In the genomic region with DNA sequence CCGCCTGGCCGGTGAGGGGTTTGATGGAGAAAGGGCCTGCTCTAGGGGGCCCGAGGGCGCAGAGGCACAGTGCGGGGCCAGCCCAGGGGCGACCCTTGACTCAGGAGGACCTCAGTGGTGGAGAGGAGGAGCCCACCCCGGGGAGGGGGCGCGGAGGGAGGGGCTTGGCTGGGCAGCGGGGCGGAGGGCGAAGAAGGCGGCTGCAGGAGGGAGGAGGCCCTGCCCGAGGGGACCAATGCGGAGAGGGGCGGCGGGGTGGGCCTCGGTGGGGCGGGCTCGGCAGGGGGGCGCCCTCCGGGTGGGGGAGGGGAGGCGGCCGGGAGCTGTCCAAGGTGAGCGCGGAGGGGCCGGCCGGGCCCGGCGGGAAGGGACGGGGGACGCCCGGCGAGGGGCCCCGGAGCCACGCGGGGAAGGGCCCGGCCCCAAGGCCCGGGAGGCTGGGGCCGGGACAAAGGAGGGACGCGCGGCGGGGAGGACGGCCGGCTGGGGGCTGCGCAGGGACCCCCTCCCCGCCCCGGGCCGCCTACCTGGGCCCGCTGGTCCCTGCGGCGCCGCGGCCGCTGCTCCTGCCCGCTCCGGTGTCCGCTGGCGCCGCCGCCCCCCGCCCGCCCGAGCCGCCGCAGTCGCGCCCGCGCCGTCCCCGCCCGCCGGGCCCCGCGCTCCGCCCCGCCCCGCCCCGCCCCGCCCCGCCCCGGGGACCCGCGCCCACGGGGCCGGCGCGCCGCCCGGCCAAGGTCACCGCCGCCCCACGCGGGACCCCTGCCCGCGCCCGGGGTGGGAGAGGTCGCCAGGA, we compare ENCODE assay signal across 8 cellular contexts. TPM values are rescaled to one million over a fixed set of nuclear protein-coding genes. Genes with fewer than 3 reads are reported as not detected.
DNase-seq lines count a peak whose midpoint lies in the region; ATAC-seq, FAIRE-seq and TF ChIP-seq lines count a peak whose summit lies in the region.

Gene DIRAS1, minus strand, starts transcription at position 596 of the 793 bp plus-strand sequence. CDS start 3,566 bp downstream, outside the sequence.

- H3K27me3 Mint-ChIP-seq in mesothelial cell of epicardium (ENCODE audit: low read depth) = peaks cover 72% of the 10 kb centered on the region

- no peaks in the 10 kb centered on the region for H4K20me1 ChIP-seq in HCT116 (ENCODE audit: insufficient read depth)

- POLR2A ChIA-PET in A549 (lab: Yijun Ruan, JAX) = no interaction called here
- POLR2A ChIA-PET in HCT116 (lab: Charles Lee) = no interaction called here

- H3K27ac Mint-ChIP-seq in mesothelial cell of epicardium = no peak within 1 kb of the TSS

- RAD21 ChIA-PET in HCT116 (lab: Charles Lee; ENCODE audit: low non-redundant PET in 1 of 2, low total read pairs in 2 of 2, uncharacterized antibody in 2 of 2, unreplicated experiment in 2 of 2) = no interaction called here

- peaks cover under 1% of the 10 kb centered on the region for H3K9me3 Mint-ChIP-seq in mesothelial cell of epicardium

- FAIRE-seq in A549 (lab: Jason Lieb, UNC) = no peak

- H3K4me1 Mint-ChIP-seq in mesothelial cell of epicardium = peaks cover 3% of the 10 kb centered on the region

- ATAC-seq in A549 (no peak), HCT116 (peak; percentile 44), GM18868 (IDR thresholded peaks at IDR 0.05; ENCODE audit: unreplicated experiment) (no peak)

- H2AFZ ChIP-seq in HCT116 (ENCODE audit: low read depth, low read length, poor library complexity, severe bottlenecking) = no peak within 1 kb of the TSS

- CTCF ChIA-PET in A549 (lab: Yijun Ruan, JAX) = no interaction called here
- CTCF ChIA-PET in HCT116 (lab: Charles Lee) = no interaction called here

- peak within 1 kb of the TSS; percentile 62 for H3K4me3 ChIP-seq in A549
- H3K4me3 ChIP-seq in HCT116 (replicated peaks in 1 of 2; ENCODE audit: low read depth in 1 of 2, low read length in 2 of 2) = peak within 1 kb of the TSS; percentile 61 to 73

- no peaks in the 10 kb centered on the region for H3K9me2 ChIP-seq in HCT116 (ENCODE audit: insufficient read depth)

- H3K9me3 ChIP-seq in A549 = no peaks in the 10 kb centered on the region
- peaks cover 0 to 1% of the 10 kb centered on the region in 2 experiments; a peak in 1 of 4 replicates for H3K9me3 ChIP-seq in HCT116 (ENCODE audit: control insufficient read depth in 1 of 2, insufficient read depth in 1 of 2, low read depth in 1 of 2, low read length in 2 of 2)

- H3K4me2 ChIP-seq in A549 = peak within 1 kb of the TSS; percentile 90
- peak within 1 kb of the TSS; percentile 86 for H3K4me2 ChIP-seq in HCT116 (ENCODE audit: low read length)

- TF ChIP-seq EP300 in A549 (IDR thresholded peaks at IDR 0.05) = no peak

- no TSS peak for BruUV-seq in HCT116 (replicated peaks; lab: Mats Ljungman, UMichigan)

- no peak for DNase-seq in A549 (ENCODE audit: low read depth in 1 of 2, low spot score in 1 of 2)
- no peak for DNase-seq in HCT116 (ENCODE audit: low read depth, low spot score)
- no peak for DNase-seq in mesothelial cell of epicardium (ENCODE audit: low spot score in 2 of 2, unreplicated experiment in 2 of 2)
- no peak for DNase-seq in NCI-H446 (lab: John Stamatoyannopoulos, UW)
- DNase-seq in retina = no peak
- DNase-seq in activated CD4-positive, CD25-positive, alpha-beta regulatory T cell (lab: John Stamatoyannopoulos, UW) = no peak

- TF ChIP-seq RAD21 in A549 (conservative IDR thresholded peaks at IDR 0.05 in 1 of 2, IDR thresholded peaks at IDR 0.05 in 1 of 2) (no peak), HCT116 (IDR thresholded peaks at IDR 0.05; ENCODE audit: low read depth) (no peak)

- H3K9ac ChIP-seq in HCT116 (ENCODE audit: low read length) = peak within 1 kb of the TSS; percentile 72

- WGBS in A549 (ENCODE audit: missing lambda C conversion rate) = no CpG with 5 or more reads among the region's 100 CpGs

- no peaks in the 10 kb centered on the region for H3K27me3 ChIP-seq in HCT116 (ENCODE audit: insufficient read depth, low read length)

- TF ChIP-seq POLR2A in A549 (IDR thresholded peaks at IDR 0.05; ENCODE audit: low read length) = no peak
- no peak for TF ChIP-seq POLR2A in HCT116 (IDR thresholded peaks at IDR 0.05; ENCODE audit: borderline replicate concordance, extremely low read depth, insufficient read depth, insufficient read length)

- H3K79me2 ChIP-seq in HCT116 (ENCODE audit: insufficient read depth, low read length) = peaks cover 11% of the 10 kb centered on the region; the same call in 1 of the 2 replicates

- peak within 1 kb of the TSS; percentile 66 for H3K4me3 Mint-ChIP-seq in mesothelial cell of epicardium

- no peak for TF ChIP-seq CTCF in A549 (IDR thresholded peaks at IDR 0.05)
- no peak for TF ChIP-seq CTCF in HCT116 (IDR thresholded peaks at IDR 0.05 in 2 of 3, conservative IDR thresholded peaks at IDR 0.05 in 1 of 3; ENCODE audit: borderline replicate concordance in 1 of 3, insufficient read depth in 1 of 3, low read depth in 2 of 3, low read length in 2 of 3)
- no peak for TF ChIP-seq CTCF in mesothelial cell of epicardium (IDR thresholded peaks at IDR 0.05; ENCODE audit: unreplicated experiment)

- intact Hi-C loops in HCT116 (cut with micrococcal nuclease) = no loop called here

- peaks cover 22% of the 10 kb centered on the region for H3K4me1 ChIP-seq in A549
- peaks cover 21 to 41% of the 10 kb centered on the region in 2 experiments for H3K4me1 ChIP-seq in HCT116 (ENCODE audit: control insufficient read depth in 1 of 2, insufficient read depth in 2 of 2, low read length in 2 of 2)

- no peaks in the 10 kb centered on the region; a peak in 1 of 4 replicates for H3K36me3 ChIP-seq in HCT116 (ENCODE audit: control insufficient read depth in 1 of 2, insufficient read depth in 2 of 2, low read length in 2 of 2)

- H3K36me3 Mint-ChIP-seq in mesothelial cell of epicardium = no peaks in the 10 kb centered on the region

- H3K27ac ChIP-seq in A549 = peak within 1 kb of the TSS; percentile 63 to 90; a peak in 4 of 6 replicates
- peak within 1 kb of the TSS; percentile 57; the same call in 1 of the 2 replicates for H3K27ac ChIP-seq in HCT116 (ENCODE audit: low read depth, low read length)
- H3K27ac ChIP-seq in cingulate gyrus (ENCODE audit: low read depth, low read length) = peak within 1 kb of the TSS; percentile 47

TF ChIP-seq in A549, 52 proteins besides CTCF, POLR2A, EP300 and RAD21:
- TF ChIP-seq RNF2 (IDR thresholded peaks at IDR 0.05; ENCODE audit: borderline replicate concordance, low read depth) = no peak
- no peak for TF ChIP-seq GATA3 (IDR thresholded peaks at IDR 0.05; ENCODE audit: borderline replicate concordance)
TF ChIP-seq in A549: peak in this region for 0.

TF ChIP-seq in HCT116, 20 proteins besides CTCF, POLR2A, EP300 and RAD21:
- TF ChIP-seq EZH2 (IDR thresholded peaks at IDR 0.05) (no peak), ZFX (IDR thresholded peaks at IDR 0.05) (0 out of 2 replicates have a peak, but pooled peaks have one; percentile 17)

RNA-seq across cellular contexts. Expression of gene DIRAS1, which starts in this region (rescaled TPM):
- polyA plus RNA-seq in A549 (2011; rRNA removed) (1.6 and 2.5 TPM in 2 replicates), A549 (2017; fragmentation: RNase III; extraction: RNeasy Plus Mini Kit Qiagen cat#74134 plus additional on column Dnase treatment) (2.6 to 4.3 TPM (median 3.7 TPM) in 3 replicates)
- polyA plus RNA-seq in A549 (2012; cell fraction: cytosol; rRNA removed) = 2.2 and 3.6 TPM in 2 replicates
- polyA plus RNA-seq in A549 (2012; cell fraction: nucleus; rRNA removed) = 3.3 and 3.5 TPM in 2 replicates
- polyA minus RNA-seq in A549 (2011; rRNA and poly(A)+ RNA removed) = 1.4 and 1.8 TPM in 2 replicates
- total RNA-seq in HCT116 (2021; ENCODE audit: unreplicated experiment) (33.7 TPM), mesothelial cell of epicardium (3.0 to 3.5 TPM (median 3.2 TPM) in 3 replicates)
- 23.3 and 33.1 TPM in 2 replicates for polyA plus RNA-seq in HCT116 (2012)
